1 cellular context compared by ENCODE assay signal in the genomic region with DNA sequence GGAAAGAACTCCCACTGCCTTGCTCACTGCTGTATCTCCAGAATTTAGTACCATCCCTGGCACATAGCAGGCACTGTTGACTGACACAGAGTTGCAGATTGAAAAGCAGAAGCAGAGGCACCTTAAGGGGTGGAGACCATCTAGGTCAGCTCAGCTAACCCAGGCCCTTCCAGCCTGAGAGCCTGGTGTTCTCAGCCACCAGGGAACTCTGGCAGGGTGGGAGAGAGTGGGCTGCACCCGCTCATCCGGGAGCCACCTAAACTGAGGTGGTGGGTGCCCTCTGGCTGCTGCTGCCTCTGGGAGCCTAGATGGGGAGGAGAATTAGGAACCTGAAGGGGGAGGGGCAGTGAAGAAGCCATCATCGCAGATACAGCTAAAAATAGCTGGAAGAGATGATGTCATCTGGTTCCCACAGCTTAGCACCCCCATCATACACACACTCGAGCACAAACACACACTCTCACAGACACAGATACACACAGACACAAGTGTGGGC.
TF ChIP-seq lines count a peak whose summit lies in the region.

No MANE protein-coding gene starts in this region.

TF ChIP-seq in HEK293, 187 proteins besides CTCF, POLR2A, EP300 and RAD21 (continued from another document):
- TF ChIP-seq ZNF548 (tag by site-specific recombination; IDR thresholded peaks at IDR 0.05) (no peak), PRDM1 (tag by site-specific recombination; IDR thresholded peaks at IDR 0.05) (no peak), SP7 (tag by site-specific recombination; IDR thresholded peaks at IDR 0.05) (peak; percentile 58), ZNF223 (tag by site-specific recombination; IDR thresholded peaks at IDR 0.05) (no peak), ZBTB17 (tag by site-specific recombination; IDR thresholded peaks at IDR 0.05) (peak; percentile 77; the same call in 1 of the 2 replicates), BCL11B (tag by site-specific recombination; IDR thresholded peaks at IDR 0.05; ENCODE audit: low read depth) (no peak), ZNF664 (tag by site-specific recombination; IDR thresholded peaks at IDR 0.05) (no peak), ZNF549 (tag by site-specific recombination; IDR thresholded peaks at IDR 0.05) (no peak), HOXC10 (CRISPR knock-in tag; IDR thresholded peaks at IDR 0.05) (no peak), ZFP3 (tag by site-specific recombination; IDR thresholded peaks at IDR 0.05; ENCODE audit: low read depth) (no peak)
- TF ChIP-seq, protein P1, sequence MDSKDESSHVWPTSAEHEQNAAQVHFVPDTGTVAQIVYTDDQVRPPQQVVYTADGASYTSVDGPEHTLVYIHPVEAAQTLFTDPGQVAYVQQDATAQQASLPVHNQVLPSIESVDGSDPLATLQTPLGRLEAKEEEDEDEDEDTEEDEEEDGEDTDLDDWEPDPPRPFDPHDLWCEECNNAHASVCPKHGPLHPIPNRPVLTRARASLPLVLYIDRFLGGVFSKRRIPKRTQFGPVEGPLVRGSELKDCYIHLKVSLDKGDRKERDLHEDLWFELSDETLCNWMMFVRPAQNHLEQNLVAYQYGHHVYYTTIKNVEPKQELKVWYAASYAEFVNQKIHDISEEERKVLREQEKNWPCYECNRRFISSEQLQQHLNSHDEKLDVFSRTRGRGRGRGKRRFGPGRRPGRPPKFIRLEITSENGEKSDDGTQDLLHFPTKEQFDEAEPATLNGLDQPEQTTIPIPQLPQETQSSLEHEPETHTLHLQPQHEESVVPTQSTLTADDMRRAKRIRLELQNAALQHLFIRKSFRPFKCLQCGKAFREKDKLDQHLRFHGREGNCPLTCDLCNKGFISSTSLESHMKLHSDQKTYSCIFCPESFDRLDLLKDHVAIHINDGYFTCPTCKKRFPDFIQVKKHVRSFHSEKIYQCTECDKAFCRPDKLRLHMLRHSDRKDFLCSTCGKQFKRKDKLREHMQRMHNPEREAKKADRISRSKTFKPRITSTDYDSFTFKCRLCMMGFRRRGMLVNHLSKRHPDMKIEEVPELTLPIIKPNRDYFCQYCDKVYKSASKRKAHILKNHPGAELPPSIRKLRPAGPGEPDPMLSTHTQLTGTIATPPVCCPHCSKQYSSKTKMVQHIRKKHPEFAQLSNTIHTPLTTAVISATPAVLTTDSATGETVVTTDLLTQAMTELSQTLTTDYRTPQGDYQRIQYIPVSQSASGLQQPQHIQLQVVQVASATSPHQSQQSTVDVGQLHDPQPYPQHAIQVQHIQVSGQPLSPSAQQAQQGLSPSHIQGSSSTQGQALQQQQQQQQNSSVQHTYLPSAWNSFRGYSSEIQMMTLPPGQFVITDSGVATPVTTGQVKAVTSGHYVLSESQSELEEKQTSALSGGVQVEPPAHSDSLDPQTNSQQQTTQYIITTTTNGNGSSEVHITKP (tag by site-specific recombination; IDR thresholded peaks at IDR 0.05): no peak
- TF ChIP-seq, protein P2, sequence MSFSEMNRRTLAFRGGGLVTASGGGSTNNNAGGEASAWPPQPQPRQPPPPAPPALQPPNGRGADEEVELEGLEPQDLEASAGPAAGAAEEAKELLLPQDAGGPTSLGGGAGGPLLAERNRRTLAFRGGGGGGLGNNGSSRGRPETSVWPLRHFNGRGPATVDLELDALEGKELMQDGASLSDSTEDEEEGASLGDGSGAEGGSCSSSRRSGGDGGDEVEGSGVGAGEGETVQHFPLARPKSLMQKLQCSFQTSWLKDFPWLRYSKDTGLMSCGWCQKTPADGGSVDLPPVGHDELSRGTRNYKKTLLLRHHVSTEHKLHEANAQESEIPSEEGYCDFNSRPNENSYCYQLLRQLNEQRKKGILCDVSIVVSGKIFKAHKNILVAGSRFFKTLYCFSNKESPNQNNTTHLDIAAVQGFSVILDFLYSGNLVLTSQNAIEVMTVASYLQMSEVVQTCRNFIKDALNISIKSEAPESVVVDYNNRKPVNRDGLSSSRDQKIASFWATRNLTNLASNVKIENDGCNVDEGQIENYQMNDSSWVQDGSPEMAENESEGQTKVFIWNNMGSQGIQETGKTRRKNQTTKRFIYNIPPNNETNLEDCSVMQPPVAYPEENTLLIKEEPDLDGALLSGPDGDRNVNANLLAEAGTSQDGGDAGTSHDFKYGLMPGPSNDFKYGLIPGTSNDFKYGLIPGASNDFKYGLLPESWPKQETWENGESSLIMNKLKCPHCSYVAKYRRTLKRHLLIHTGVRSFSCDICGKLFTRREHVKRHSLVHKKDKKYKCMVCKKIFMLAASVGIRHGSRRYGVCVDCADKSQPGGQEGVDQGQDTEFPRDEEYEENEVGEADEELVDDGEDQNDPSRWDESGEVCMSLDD (tag by site-specific recombination; IDR thresholded peaks at IDR 0.05): no peak; the same call in 1 of the 2 replicates
- TF ChIP-seq, protein P3, sequence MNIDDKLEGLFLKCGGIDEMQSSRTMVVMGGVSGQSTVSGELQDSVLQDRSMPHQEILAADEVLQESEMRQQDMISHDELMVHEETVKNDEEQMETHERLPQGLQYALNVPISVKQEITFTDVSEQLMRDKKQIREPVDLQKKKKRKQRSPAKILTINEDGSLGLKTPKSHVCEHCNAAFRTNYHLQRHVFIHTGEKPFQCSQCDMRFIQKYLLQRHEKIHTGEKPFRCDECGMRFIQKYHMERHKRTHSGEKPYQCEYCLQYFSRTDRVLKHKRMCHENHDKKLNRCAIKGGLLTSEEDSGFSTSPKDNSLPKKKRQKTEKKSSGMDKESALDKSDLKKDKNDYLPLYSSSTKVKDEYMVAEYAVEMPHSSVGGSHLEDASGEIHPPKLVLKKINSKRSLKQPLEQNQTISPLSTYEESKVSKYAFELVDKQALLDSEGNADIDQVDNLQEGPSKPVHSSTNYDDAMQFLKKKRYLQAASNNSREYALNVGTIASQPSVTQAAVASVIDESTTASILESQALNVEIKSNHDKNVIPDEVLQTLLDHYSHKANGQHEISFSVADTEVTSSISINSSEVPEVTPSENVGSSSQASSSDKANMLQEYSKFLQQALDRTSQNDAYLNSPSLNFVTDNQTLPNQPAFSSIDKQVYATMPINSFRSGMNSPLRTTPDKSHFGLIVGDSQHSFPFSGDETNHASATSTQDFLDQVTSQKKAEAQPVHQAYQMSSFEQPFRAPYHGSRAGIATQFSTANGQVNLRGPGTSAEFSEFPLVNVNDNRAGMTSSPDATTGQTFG (tag by site-specific recombination; IDR thresholded peaks at IDR 0.05; ENCODE audit: borderline replicate concordance): 0 out of 2 replicates have a peak, but pooled peaks have one; percentile 15
- TF ChIP-seq, protein P4, sequence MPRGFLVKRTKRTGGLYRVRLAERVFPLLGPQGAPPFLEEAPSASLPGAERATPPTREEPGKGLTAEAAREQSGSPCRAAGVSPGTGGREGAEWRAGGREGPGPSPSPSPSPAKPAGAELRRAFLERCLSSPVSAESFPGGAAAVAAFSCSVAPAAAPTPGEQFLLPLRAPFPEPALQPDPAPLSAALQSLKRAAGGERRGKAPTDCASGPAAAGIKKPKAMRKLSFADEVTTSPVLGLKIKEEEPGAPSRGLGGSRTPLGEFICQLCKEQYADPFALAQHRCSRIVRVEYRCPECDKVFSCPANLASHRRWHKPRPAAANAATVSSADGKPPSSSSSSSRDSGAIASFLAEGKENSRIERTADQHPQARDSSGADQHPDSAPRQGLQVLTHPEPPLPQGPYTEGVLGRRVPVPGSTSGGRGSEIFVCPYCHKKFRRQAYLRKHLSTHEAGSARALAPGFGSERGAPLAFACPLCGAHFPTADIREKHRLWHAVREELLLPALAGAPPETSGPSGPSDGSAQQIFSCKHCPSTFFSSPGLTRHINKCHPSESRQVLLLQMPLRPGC (tag by site-specific recombination; IDR thresholded peaks at IDR 0.05): no peak
